ENCODE assay signal across 1 cellular context in genomic region chr5:93130623-93131022, GRCh38.
TF ChIP-seq lines count a peak whose summit lies in the region.

No MANE protein-coding gene starts in this region.

TF ChIP-seq in GM23338, 12 proteins besides CTCF, POLR2A, EP300 and RAD21 (continued from another document):
- TF ChIP-seq EZH2 (IDR thresholded peaks at IDR 0.05; ENCODE audit: low read depth, unreplicated experiment): no peak
- no peak for TF ChIP-seq NANOG (IDR thresholded peaks at IDR 0.05; ENCODE audit: borderline replicate concordance)
- no peak for TF ChIP-seq POLR2AphosphoS5 (IDR thresholded peaks at IDR 0.05; ENCODE audit: low read depth)
- TF ChIP-seq JUNB (IDR thresholded peaks at IDR 0.05; ENCODE audit: unreplicated experiment): no peak
- no peak for TF ChIP-seq EZH2phosphoT487 (IDR thresholded peaks at IDR 0.05; ENCODE audit: unreplicated experiment)
- no peak for TF ChIP-seq ZNF331 (CRISPR knock-in tag; IDR thresholded peaks at IDR 0.05; ENCODE audit: low read depth)
- TF ChIP-seq ETS1 (IDR thresholded peaks at IDR 0.05): no peak
- TF ChIP-seq ZNF462 (CRISPR knock-in tag; IDR thresholded peaks at IDR 0.05): no peak
